Comparison of ENCODE assay signal across 8 cellular contexts in genomic region chr2:226793615-226794014, GRCh38. TPM values are rescaled to one million over a fixed set of nuclear protein-coding genes. Genes with fewer than 3 reads are reported as not detected.
DNase-seq lines count a peak whose midpoint lies in the region; ATAC-seq and TF ChIP-seq lines count a peak whose summit lies in the region.

No MANE protein-coding gene starts in this region.

- TF ChIP-seq CTCF in adrenal gland (IDR thresholded peaks at IDR 0.05) (no peak), stomach (IDR thresholded peaks at IDR 0.05) (no peak)

- intact Hi-C loops in adrenal gland (cut with DNase I) = loop anchor here (10.0 kb wide), 5 partner anchors 129 to 669 kb away; no protein-coding TSS in a partner anchor
- intact Hi-C loops in stomach (cut with DNase I; ENCODE audit: low total_unique reads) = loop anchor here (10.0 kb wide), 1 partner anchor 579 kb away; no protein-coding TSS in a partner anchor

- 15 to 20% (median 20%) methylated on average over 2 of the region's 2 CpGs for WGBS in adrenal gland, 4 donors
- 14 to 27% (median 24%) methylated on average over 2 of the region's 2 CpGs for WGBS in stomach, 5 donors

- H3K4me1 ChIP-seq in adrenal gland (replicated peaks in 1 of 2) (peaks cover 51 to 67% of the 10 kb centered on the region in 2 donors), iPS-18a (ENCODE audit: control insufficient read depth, low read depth, low read length) (peaks cover 45% of the 10 kb centered on the region), stomach (peaks cover 42 to 85% (median 62%) of the 10 kb centered on the region in 4 donors)

- peak overlapping the region in 2 of 4 donors; percentile 21 to 63 for H3K4me3 ChIP-seq in adrenal gland
- H3K4me3 ChIP-seq in iPS-18a (ENCODE audit: low read length) = peak overlapping the region; percentile 42
- H3K4me3 ChIP-seq in stomach = peak overlapping the region; percentile 62 to 94 (median 82)

- H3K9ac ChIP-seq in iPS-18a (ENCODE audit: low read length) = no peak overlapping the region

- no peak for ATAC-seq in HG03378 (IDR thresholded peaks at IDR 0.05; ENCODE audit: unreplicated experiment)
- ATAC-seq in GM18909 (IDR thresholded peaks at IDR 0.05; ENCODE audit: poor library complexity, unreplicated experiment) = no peak
- no peak for ATAC-seq in HG02759 (IDR thresholded peaks at IDR 0.05; ENCODE audit: unreplicated experiment)

- TF ChIP-seq POLR2A in adrenal gland (IDR thresholded peaks at IDR 0.05) = no peak
- TF ChIP-seq POLR2A in stomach (IDR thresholded peaks at IDR 0.05) = no peak

- H3K27ac ChIP-seq in adrenal gland (peak overlapping the region; percentile 77 to 94 (median 91)), iPS-18a (ENCODE audit: low read length) (no peak overlapping the region), stomach (peak overlapping the region in 4 of 5 donors; percentile 94 to 96 (median 96))

- DNase-seq in HT-29 (ENCODE audit: low spot score) = peak; percentile 30
- DNase-seq in adrenal gland = no peak
- no peak for DNase-seq in stomach
- DNase-seq in inferior parietal cortex (ENCODE audit: extremely low spot score) = no peak

- H3K36me3 ChIP-seq in adrenal gland (replicated peaks in 1 of 2) (no peaks in the 10 kb centered on the region), iPS-18a (ENCODE audit: control insufficient read depth, low read depth, low read length) (peaks cover 5% of the 10 kb centered on the region), stomach (peaks cover 0 to 8% (median 0%) of the 10 kb centered on the region in 4 donors)

- H3K9me3 ChIP-seq in adrenal gland (replicated peaks in 1 of 3) = no peaks in the 10 kb centered on the region
- H3K9me3 ChIP-seq in iPS-18a (ENCODE audit: control insufficient read depth, low read depth, low read length) = no peaks in the 10 kb centered on the region
- no peaks in the 10 kb centered on the region for H3K9me3 ChIP-seq in stomach

- H3K27me3 ChIP-seq in adrenal gland = no peaks in the 10 kb centered on the region
- no peaks in the 10 kb centered on the region for H3K27me3 ChIP-seq in iPS-18a (ENCODE audit: control insufficient read depth, insufficient read depth, low read length)
- peaks cover 0 to 8% (median 0%) of the 10 kb centered on the region in 3 donors for H3K27me3 ChIP-seq in stomach

- TF ChIP-seq EP300 in stomach (IDR thresholded peaks at IDR 0.05) = no peak

RNA-seq across cellular contexts. Expression of gene IRS1, which starts 6.0 kb away (rescaled TPM):
- 44.5 and 54.0 TPM in 2 replicates for total RNA-seq in HT-29 (2014; rRNA removed; shearing (Covaris generic))
- total RNA-seq in adrenal gland = 10 to 100 TPM; 15.5 to 55.7 (median 40.9) TPM
- polyA plus RNA-seq in adrenal gland = 10 to 100 TPM in 2 of 3 donors, 1 to 10 TPM in 1; 10.0 to 14.5 (median 14.3) TPM
- total RNA-seq in stomach = 10 to 100 TPM in 4 of 5 donors, 1 to 10 TPM in 1; 8.4 to 26.8 (median 15.6) TPM
- polyA plus RNA-seq in stomach = 10 to 100 TPM in 1 of 3 donors, 1 to 10 TPM in 2; 2.1 to 11.0 (median 5.0) TPM

RNA-seq across cellular contexts. Expression of gene RHBDD1, which starts 42.2 kb away (rescaled TPM):
- total RNA-seq in HT-29 (2014; rRNA removed; shearing (Covaris generic)) = 1.7 and 8.7 TPM in 2 replicates
- total RNA-seq in adrenal gland (10 to 100 TPM in 7 of 8 donors, 1 to 10 TPM in 1; 6.0 to 42.0 (median 27.6) TPM), stomach (10 to 100 TPM in 3 of 5 donors, 1 to 10 TPM in 2; 5.4 to 31.6 (median 11.7) TPM)
- polyA plus RNA-seq in adrenal gland (10 to 100 TPM in 1 of 3 donors, 1 to 10 TPM in 2; 3.9 to 28.7 (median 4.8) TPM), stomach (1 to 10 TPM; 1.8 to 5.9 (median 4.5) TPM)
